In the genomic region with DNA sequence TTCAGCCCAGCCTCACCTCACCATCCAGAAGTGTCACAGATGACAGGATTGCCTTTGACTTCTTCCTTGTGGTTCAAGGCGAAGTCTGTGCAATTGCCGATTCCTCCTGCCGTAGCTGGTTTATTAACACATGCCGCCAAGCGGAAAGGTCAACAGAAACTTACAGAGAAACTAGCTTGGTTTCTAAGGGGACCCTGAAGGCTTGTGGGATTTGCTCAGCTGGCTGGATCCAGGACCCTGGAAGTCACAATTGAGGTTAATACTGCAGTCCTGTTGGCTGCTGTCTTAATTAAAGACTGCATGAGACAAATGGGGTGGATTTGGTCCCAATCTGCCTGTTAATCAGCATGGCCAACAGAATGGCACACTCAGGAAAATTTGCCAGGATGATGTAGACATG, we compare ENCODE assay signal across 28 cellular contexts.
DNase-seq lines count a peak whose midpoint lies in the region; ATAC-seq, FAIRE-seq and TF ChIP-seq lines count a peak whose summit lies in the region.
"Had no signal": no experiment of that assay in that cellular context is flagged by ENCODE, and none has a peak within 500 bp of the region (broad histone marks: within the 10 kb centered on the region; RNA-seq: fewer than 3 reads in every experiment).

No MANE protein-coding gene starts in this region.

- peaks cover 26% of the 10 kb centered on the region; the same call in 1 of the 2 replicates for H4K20me1 ChIP-seq in HepG2 (ENCODE audit: insufficient read depth, low read length)

- TF ChIP-seq POLR2A in HepG2 (IDR thresholded peaks at IDR 0.05; ENCODE audit: insufficient read depth in 1 of 2, low read depth in 2 of 2, low read length in 2 of 2) = no peak

- no peak overlapping the region for H3K4me2 ChIP-seq in HepG2 (ENCODE audit: low read depth, low read length)

- no peaks in the 10 kb centered on the region for H3K27me3 ChIP-seq in HepG2 (ENCODE audit: control insufficient read depth in 1 of 2, insufficient read depth in 2 of 2, low read length in 2 of 2)
- H3K27me3 ChIP-seq in CD4-positive, alpha-beta memory T cell (ENCODE audit: insufficient read depth, low read length) = no peaks in the 10 kb centered on the region
- H3K27me3 ChIP-seq: SJCRH30 had no signal

- no peaks in the 10 kb centered on the region for H3K9me3 Mint-ChIP-seq in chondrocyte (ENCODE audit: low read depth)
- no peaks in the 10 kb centered on the region for H3K9me3 Mint-ChIP-seq in CD4-positive, alpha-beta memory T cell
- H3K9me3 Mint-ChIP-seq in T-helper 2 cell treated with Interferon-gamma antibody and Interleukin-4, amounts not matched to agents 5 μg/mL and 100 μg/mL, for 36 hours = no peaks in the 10 kb centered on the region
- H3K9me3 Mint-ChIP-seq: CD8-positive, alpha-beta memory T cell had no signal

- H3K27ac ChIP-seq in HepG2 (ENCODE audit: extremely low read length, insufficient read depth, low read length) = no peak overlapping the region
- H3K27ac ChIP-seq in CD4-positive, alpha-beta memory T cell (ENCODE audit: low read depth, low read length) = no peak overlapping the region
- H3K27ac ChIP-seq: 22Rv1, C4-2B, SJCRH30 had no signal

- intact Hi-C loops in HepG2 (cut with micrococcal nuclease; ENCODE audit: unreplicated experiment) (no loop called here), sciatic nerve (cut with DNase I) (no loop called here)
- intact Hi-C loops in CD4-positive, alpha-beta memory T cell (cut with micrococcal nuclease) = no loop called here

- in situ Hi-C loops in HepG2 (cut with HindIII; ENCODE audit: extremely low pct_ligation_motif_present, low pct_unique_long_range_greater_than_20kb) = no loop called here

- no peak for TF ChIP-seq EP300 in HepG2 (IDR thresholded peaks at IDR 0.05; ENCODE audit: low read depth in 2 of 2, low read length in 2 of 2)
- no peak for TF ChIP-seq EP300 in HepG2 (CRISPR knock-in tag; IDR thresholded peaks at IDR 0.05; ENCODE audit: borderline replicate concordance)

- no peak overlapping the region for H2AFZ ChIP-seq in HepG2 (ENCODE audit: low read length)

- no peak overlapping the region for H3K9ac ChIP-seq in HepG2 (ENCODE audit: insufficient read depth, low read depth, low read length)

- DNase-seq in DMS53 (lab: John Stamatoyannopoulos, UW) = peak; percentile 52
- no peak for DNase-seq in DMS53 treated with DMSO at 0.1 percent for 48 hours (lab: John Stamatoyannopoulos, UW; ENCODE audit: unreplicated experiment)
- DNase-seq in chondrocyte (ENCODE audit: low spot score) = peak; percentile 11
- DNase-seq in HepG2 (ENCODE audit: low spot score) = no peak
- peak; percentile 8 for DNase-seq in sciatic nerve (ENCODE audit: low spot score)
- no peak for DNase-seq in CD4-positive, alpha-beta memory T cell
- DNase-seq in T-helper 2 cell treated with Interferon-gamma antibody and Interleukin-4, amounts not matched to agents 5 μg/mL and 100 μg/mL, for 36 hours (ENCODE audit: low spot score) = no peak
- DNase-seq in stimulated activated naive CD8-positive, alpha-beta T cell treated with anti-CD3 and anti-CD28 coated beads, Interleukin-15, Interleukin-2, amounts not matched to agents 100 U/mL and 50 U/mL, for 24 hours = no peak
- DNase-seq: CD8-positive, alpha-beta memory T cell; DMS 273 treated with DMSO at 0.1 percent for 48 hours; DND-41; H7; Karpas-422; NCI-H1092; NCI-H1417 treated with DMSO at 0.1 percent for 48 hours; NCI-H1694 treated with DMSO at 0.1 percent for 48 hours; NCI-H2081 treated with DMSO at 0.1 percent for 48 hours; NCI-H2171 treated with DMSO at 0.1 percent for 48 hours; NCI-H345; NCI-H510A treated with DMSO at 0.1 percent for 48 hours; NCI-H774; PC-3; SJCRH30 had no signal

- H3K4me1 Mint-ChIP-seq in chondrocyte (ENCODE audit: low read depth) = no peaks in the 10 kb centered on the region
- H3K4me1 Mint-ChIP-seq in CD4-positive, alpha-beta memory T cell = no peaks in the 10 kb centered on the region
- no peaks in the 10 kb centered on the region for H3K4me1 Mint-ChIP-seq in T-helper 2 cell treated with Interferon-gamma antibody and Interleukin-4, amounts not matched to agents 5 μg/mL and 100 μg/mL, for 36 hours (ENCODE audit: low read depth)
- H3K4me1 Mint-ChIP-seq: B cell; CD8-positive, alpha-beta memory T cell had no signal

- H3K36me3 ChIP-seq in HepG2 (replicated peaks in 1 of 2; ENCODE audit: control insufficient read depth in 1 of 2, insufficient read depth in 2 of 2, low read length in 2 of 2) = peaks cover 12 to 62% of the 10 kb centered on the region in 2 experiments; a peak in 4 of 5 replicates
- H3K36me3 ChIP-seq in CD4-positive, alpha-beta memory T cell (ENCODE audit: insufficient read depth, low read length) = no peaks in the 10 kb centered on the region
- H3K36me3 ChIP-seq: SJCRH30 had no signal

- H3K27me3 Mint-ChIP-seq in chondrocyte (ENCODE audit: low read depth) = peaks cover 36% of the 10 kb centered on the region
- peaks cover 0 to 7% of the 10 kb centered on the region in 2 donors for H3K27me3 Mint-ChIP-seq in CD4-positive, alpha-beta memory T cell
- H3K27me3 Mint-ChIP-seq in T-helper 2 cell treated with Interferon-gamma antibody and Interleukin-4, amounts not matched to agents 5 μg/mL and 100 μg/mL, for 36 hours (ENCODE audit: low read depth) = no peaks in the 10 kb centered on the region

- no peak overlapping the region for H3K4me3 ChIP-seq in HepG2 (replicated peaks in 1 of 3; ENCODE audit: insufficient read depth in 1 of 3, low read depth in 2 of 3, low read length in 3 of 3)
- H3K4me3 ChIP-seq in CD4-positive, alpha-beta memory T cell (ENCODE audit: low read length in 2 of 2) = no peak overlapping the region
- H3K4me3 ChIP-seq: SJCRH30 had no signal

- peaks cover 32% of the 10 kb centered on the region for H3K79me2 ChIP-seq in HepG2 (ENCODE audit: insufficient read depth, low read length)

- no peak overlapping the region for H3K27ac Mint-ChIP-seq in chondrocyte (ENCODE audit: unreplicated experiment)
- H3K27ac Mint-ChIP-seq in CD4-positive, alpha-beta memory T cell = no peak overlapping the region
- no peak overlapping the region for H3K27ac Mint-ChIP-seq in T-helper 2 cell treated with Interferon-gamma antibody and Interleukin-4, amounts not matched to agents 5 μg/mL and 100 μg/mL, for 36 hours
- H3K27ac Mint-ChIP-seq: B cell; CD8-positive, alpha-beta memory T cell had no signal

- peaks cover 6% of the 10 kb centered on the region; the same call in 1 of the 2 replicates for H3K4me1 ChIP-seq in HepG2 (ENCODE audit: insufficient read depth, low read length)
- no peaks in the 10 kb centered on the region for H3K4me1 ChIP-seq in CD4-positive, alpha-beta memory T cell (ENCODE audit: insufficient read depth, low read length)
- H3K4me1 ChIP-seq: SJCRH30 had no signal

- no peak overlapping the region for H3K4me3 Mint-ChIP-seq in chondrocyte (ENCODE audit: unreplicated experiment)
- no peak overlapping the region for H3K4me3 Mint-ChIP-seq in CD4-positive, alpha-beta memory T cell
- no peak overlapping the region for H3K4me3 Mint-ChIP-seq in T-helper 2 cell treated with Interferon-gamma antibody and Interleukin-4, amounts not matched to agents 5 μg/mL and 100 μg/mL, for 36 hours
- H3K4me3 Mint-ChIP-seq: B cell; CD8-positive, alpha-beta memory T cell had no signal

- H3K9me3 ChIP-seq in HepG2 (ENCODE audit: low read length) = no peaks in the 10 kb centered on the region
- H3K9me3 ChIP-seq in CD4-positive, alpha-beta memory T cell (ENCODE audit: control insufficient read depth in 1 of 2, low read length in 2 of 2) = no peaks in the 10 kb centered on the region
- H3K9me3 ChIP-seq: SJCRH30 had no signal

- POLR2A ChIA-PET in HepG2 (lab: Yijun Ruan, JAX) = no interaction called here
- POLR2A ChIA-PET in CD4-positive, alpha-beta memory T cell (lab: Charles Lee; ENCODE audit: partially characterized antibody) = no interaction called here

- TF ChIP-seq CTCF in chondrocyte (IDR thresholded peaks at IDR 0.05) (no peak), HepG2 (CRISPR knock-in tag; IDR thresholded peaks at IDR 0.05) (no peak)

- no peaks in the 10 kb centered on the region for H3K36me3 Mint-ChIP-seq in chondrocyte (ENCODE audit: low read depth)
- H3K36me3 Mint-ChIP-seq in CD4-positive, alpha-beta memory T cell = no peaks in the 10 kb centered on the region
- no peaks in the 10 kb centered on the region for H3K36me3 Mint-ChIP-seq in T-helper 2 cell treated with Interferon-gamma antibody and Interleukin-4, amounts not matched to agents 5 μg/mL and 100 μg/mL, for 36 hours (ENCODE audit: low read depth)
- H3K36me3 Mint-ChIP-seq: CD8-positive, alpha-beta memory T cell had no signal

- 100% methylated on average over 5 of the region's 5 CpGs for WGBS in HepG2 (ENCODE audit: low lambda C conversion rate)

- CTCF ChIA-PET in HepG2 (lab: Yijun Ruan, JAX; ENCODE audit: low intra/inter-chr PET ratio, low total read pairs) = no interaction called here
- CTCF ChIA-PET in CD4-positive, alpha-beta memory T cell (lab: Charles Lee; ENCODE audit: partially characterized antibody) = no interaction called here

- no peak for FAIRE-seq in HepG2 (lab: Jason Lieb, UNC)
- FAIRE-seq: GM19239 had no signal

- TSS peak; percentile 33 for BruUV-seq in HepG2 (replicated peaks; lab: Mats Ljungman, UMichigan)

- ATAC-seq in HepG2 (no peak), sciatic nerve (no peak)
- no peak for ATAC-seq in stimulated activated naive CD8-positive, alpha-beta T cell treated with anti-CD3 and anti-CD28 coated beads, Interleukin-15, Interleukin-2, amounts not matched to agents 100 U/mL and 50 U/mL, for 24 hours
- ATAC-seq: PC-3, Right ventricle myocardium inferior had no signal

- no peak for TF ChIP-seq RAD21 in HepG2 (CRISPR knock-in tag; IDR thresholded peaks at IDR 0.05)

TF ChIP-seq in HepG2, 621 proteins besides CTCF, POLR2A, EP300 and RAD21:
- TF ChIP-seq ZNF337 (CRISPR knock-in tag; IDR thresholded peaks at IDR 0.05; ENCODE audit: borderline replicate concordance, low read depth) (no peak), ZNF572 (CRISPR knock-in tag; IDR thresholded peaks at IDR 0.05) (no peak), RBM22 (optimal IDR thresholded peaks at IDR 0.05; ENCODE audit: low read length) (peak; percentile 22)
- TF ChIP-seq, protein P1, sequence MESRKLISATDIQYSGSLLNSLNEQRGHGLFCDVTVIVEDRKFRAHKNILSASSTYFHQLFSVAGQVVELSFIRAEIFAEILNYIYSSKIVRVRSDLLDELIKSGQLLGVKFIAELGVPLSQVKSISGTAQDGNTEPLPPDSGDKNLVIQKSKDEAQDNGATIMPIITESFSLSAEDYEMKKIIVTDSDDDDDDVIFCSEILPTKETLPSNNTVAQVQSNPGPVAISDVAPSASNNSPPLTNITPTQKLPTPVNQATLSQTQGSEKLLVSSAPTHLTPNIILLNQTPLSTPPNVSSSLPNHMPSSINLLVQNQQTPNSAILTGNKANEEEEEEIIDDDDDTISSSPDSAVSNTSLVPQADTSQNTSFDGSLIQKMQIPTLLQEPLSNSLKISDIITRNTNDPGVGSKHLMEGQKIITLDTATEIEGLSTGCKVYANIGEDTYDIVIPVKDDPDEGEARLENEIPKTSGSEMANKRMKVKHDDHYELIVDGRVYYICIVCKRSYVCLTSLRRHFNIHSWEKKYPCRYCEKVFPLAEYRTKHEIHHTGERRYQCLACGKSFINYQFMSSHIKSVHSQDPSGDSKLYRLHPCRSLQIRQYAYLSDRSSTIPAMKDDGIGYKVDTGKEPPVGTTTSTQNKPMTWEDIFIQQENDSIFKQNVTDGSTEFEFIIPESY (CRISPR knock-in tag; IDR thresholded peaks at IDR 0.05) = 0 out of 2 replicates have a peak, but pooled peaks have one; percentile 20

Comparison
In these comparisons a context has a peak if more than half of its experiments do, and no peak if none do; other contexts are left out.
1. DNase-seq: peak in DMS53 (single experiment), chondrocyte (single experiment) and sciatic nerve (single experiment); none in DMS53 treated with DMSO at 0.1 percent for 48 hours (single experiment), HepG2 (single experiment), CD4-positive, alpha-beta memory T cell (0 of 5), T-helper 2 cell treated with Interferon-gamma antibody and Interleukin-4, amounts not matched to agents 5 μg/mL and 100 μg/mL, for 36 hours (single experiment) and stimulated activated naive CD8-positive, alpha-beta T cell treated with anti-CD3 and anti-CD28 coated beads, Interleukin-15, Interleukin-2, amounts not matched to agents 100 U/mL and 50 U/mL, for 24 hours (single experiment).